ENCODE assay signal across 18 cellular contexts in the genomic region with DNA sequence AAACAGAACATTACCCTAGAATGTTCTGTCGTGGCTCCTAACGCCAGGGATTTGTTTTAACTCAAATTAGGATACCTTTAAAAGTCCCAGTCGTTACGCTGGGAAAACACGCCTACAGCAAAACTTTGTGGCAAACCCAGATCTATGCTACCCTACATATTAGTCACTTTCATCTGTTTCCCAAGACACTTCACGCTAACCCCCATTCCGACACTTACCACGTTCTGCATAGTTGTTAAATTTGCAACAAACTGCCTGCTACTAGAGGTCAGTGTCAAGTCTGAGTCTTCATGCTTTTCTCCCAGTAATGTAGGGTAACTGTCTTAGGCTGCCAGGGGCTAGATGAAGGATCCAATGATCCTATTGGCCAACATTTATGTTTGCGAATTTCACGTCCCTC.
DNase-seq lines count a peak whose midpoint lies in the region; ATAC-seq, FAIRE-seq and TF ChIP-seq lines count a peak whose summit lies in the region.
"Had no signal": no experiment of that assay in that cellular context is flagged by ENCODE, and none has a peak within 500 bp of the region (broad histone marks: within the 10 kb centered on the region; RNA-seq: fewer than 3 reads in every experiment).

No MANE protein-coding gene starts in this region.

- POLR2A ChIA-PET in HEK293 (lab: Yijun Ruan, JAX) = interaction anchor here (2.8 to 2.9 kb wide), 2 partner anchors 12 to 36 kb away, joined by 13 to 32 read pairs; no protein-coding TSS in a partner anchor

- H3K4me2 ChIP-seq in BLaER1 (peak overlapping the region; percentile 72), astrocyte (ENCODE audit: low read length) (no peak overlapping the region)

- H3K9me3 ChIP-seq in BLaER1 (peaks cover 3% of the 10 kb centered on the region), HEK293 (ENCODE audit: control insufficient read depth, insufficient read depth, low read depth, low read length) (no peaks in the 10 kb centered on the region), astrocyte (ENCODE audit: insufficient read depth, low read depth, low read length) (no peaks in the 10 kb centered on the region)

- H3K27ac ChIP-seq in BLaER1 = peak overlapping the region; percentile 51
- H3K27ac ChIP-seq in HEK293 (ENCODE audit: extremely low read depth, low read depth, low read length) = peak overlapping the region; percentile 70; the same call in 1 of the 2 replicates
- H3K27ac ChIP-seq in astrocyte (ENCODE audit: low read depth, low read length) = no peak overlapping the region
- H3K27ac ChIP-seq: 22Rv1 had no signal

- H3K4me1 ChIP-seq in BLaER1 = peaks cover 46% of the 10 kb centered on the region
- H3K4me1 ChIP-seq in HEK293 (ENCODE audit: control insufficient read depth, insufficient read depth, low read length) = peaks cover 9% of the 10 kb centered on the region
- H3K4me1 ChIP-seq in astrocyte (ENCODE audit: insufficient read depth, low read length) = peaks cover 12% of the 10 kb centered on the region

- H3K4me3 Mint-ChIP-seq in astrocyte (ENCODE audit: unreplicated experiment) = no peak overlapping the region
- H3K4me3 Mint-ChIP-seq in activated CD4-positive, alpha-beta T cell treated with anti-CD3 and anti-CD28 coated beads, Interleukin-2, amount 10 ng/mL, durations not matched to agents 24 days and 14 days = no peak overlapping the region
- H3K4me3 Mint-ChIP-seq: CD4-positive, alpha-beta T cell had no signal

- no peaks in the 10 kb centered on the region for H4K20me1 ChIP-seq in BLaER1
- no peaks in the 10 kb centered on the region for H4K20me1 ChIP-seq in astrocyte (ENCODE audit: insufficient read depth, low read length)

- H3K4me1 Mint-ChIP-seq in astrocyte (ENCODE audit: low read depth, unreplicated experiment) = peaks cover 6% of the 10 kb centered on the region
- no peaks in the 10 kb centered on the region for H3K4me1 Mint-ChIP-seq in activated CD4-positive, alpha-beta T cell treated with anti-CD3 and anti-CD28 coated beads, Interleukin-2, amount 10 ng/mL, durations not matched to agents 24 days and 14 days

- no peaks in the 10 kb centered on the region for H3K27me3 Mint-ChIP-seq in astrocyte (ENCODE audit: low read depth, unreplicated experiment)
- no peaks in the 10 kb centered on the region for H3K27me3 Mint-ChIP-seq in activated CD4-positive, alpha-beta T cell treated with anti-CD3 and anti-CD28 coated beads, Interleukin-2, amount 10 ng/mL, durations not matched to agents 24 days and 14 days
- H3K27me3 Mint-ChIP-seq: CD4-positive, alpha-beta T cell had no signal

- H3K9me3 Mint-ChIP-seq in astrocyte (ENCODE audit: unreplicated experiment) = peaks cover 5% of the 10 kb centered on the region
- no peaks in the 10 kb centered on the region for H3K9me3 Mint-ChIP-seq in activated CD4-positive, alpha-beta T cell treated with anti-CD3 and anti-CD28 coated beads, Interleukin-2, amount 10 ng/mL, durations not matched to agents 24 days and 14 days

- ATAC-seq in GM21423 (IDR thresholded peaks at IDR 0.05; ENCODE audit: unreplicated experiment) = no peak
- ATAC-seq in GM18511 (IDR thresholded peaks at IDR 0.05; ENCODE audit: unreplicated experiment) = no peak
- ATAC-seq: HepG2 had no signal

- no peaks in the 10 kb centered on the region for H3K79me2 ChIP-seq in astrocyte (ENCODE audit: insufficient read depth, low read length)

- no peak for FAIRE-seq in astrocyte (lab: Jason Lieb, UNC)
- FAIRE-seq: GM12892, GM19239, HepG2, HTR-8/SVneo had no signal

- H3K36me3 Mint-ChIP-seq in astrocyte (ENCODE audit: low read depth, unreplicated experiment) = no peaks in the 10 kb centered on the region
- no peaks in the 10 kb centered on the region for H3K36me3 Mint-ChIP-seq in activated CD4-positive, alpha-beta T cell treated with anti-CD3 and anti-CD28 coated beads, Interleukin-2, amount 10 ng/mL, durations not matched to agents 24 days and 14 days (ENCODE audit: low read depth)

- H3K4me3 ChIP-seq in BLaER1 (peak overlapping the region; percentile 34; the same call in 1 of the 2 replicates), HEK293 (ENCODE audit: low read depth, low read length) (no peak overlapping the region), astrocyte (ENCODE audit: insufficient read depth, low read depth, low read length) (no peak overlapping the region)

- H3K27me3 ChIP-seq in BLaER1 = no peaks in the 10 kb centered on the region
- peaks cover 3% of the 10 kb centered on the region for H3K27me3 ChIP-seq in astrocyte (ENCODE audit: insufficient read depth, low read length)

- H2AFZ ChIP-seq in astrocyte (ENCODE audit: low read depth, low read length) = no peak overlapping the region

- intact Hi-C loops in activated CD4-positive, alpha-beta T cell treated with anti-CD3 and anti-CD28 coated beads, Interleukin-2, amount 10 ng/mL, durations not matched to agents 24 days and 14 days (cut with micrococcal nuclease) = no loop called here

- H3K36me3 ChIP-seq in BLaER1 = no peaks in the 10 kb centered on the region
- no peaks in the 10 kb centered on the region for H3K36me3 ChIP-seq in HEK293 (ENCODE audit: control insufficient read depth in 2 of 2, insufficient read depth in 1 of 2, low read length in 2 of 2)
- H3K36me3 ChIP-seq in astrocyte (ENCODE audit: insufficient read depth, low read length) = no peaks in the 10 kb centered on the region

- no peak overlapping the region for H3K27ac Mint-ChIP-seq in astrocyte (ENCODE audit: unreplicated experiment)
- H3K27ac Mint-ChIP-seq in activated CD4-positive, alpha-beta T cell treated with anti-CD3 and anti-CD28 coated beads, Interleukin-2, amount 10 ng/mL, durations not matched to agents 24 days and 14 days = no peak overlapping the region
- H3K27ac Mint-ChIP-seq: CD4-positive, alpha-beta T cell had no signal

- no peak for TF ChIP-seq CTCF in HEK293 (tag by site-specific recombination; IDR thresholded peaks at IDR 0.05)
- TF ChIP-seq CTCF in astrocyte (IDR thresholded peaks at IDR 0.05; ENCODE audit: insufficient read depth, low read depth, low read length) = no peak

- CTCF ChIA-PET in HEK293 (lab: Yijun Ruan, JAX) = interaction anchor here (1.6 kb wide), 1 partner anchor 10 kb away, joined by 3 read pairs; no protein-coding TSS in a partner anchor

- DNase-seq in astrocyte (ENCODE audit: low read depth) = peak; percentile 30
- DNase-seq in iris pigment epithelial cell (ENCODE audit: low read depth) = peak; percentile 20
- no peak for DNase-seq in SW480 (ENCODE audit: low spot score)
- no peak for DNase-seq in activated CD4-positive, alpha-beta T cell treated with anti-CD3 and anti-CD28 coated beads, Interleukin-2, amount 10 ng/mL, durations not matched to agents 24 days and 14 days
- DNase-seq: AML-193; C1 segment of cervical spinal cord; CD4-positive, alpha-beta T cell; GDM1; HCEC 1CT had no signal

- peak overlapping the region; percentile 40; the same call in 1 of the 2 replicates for H3K9ac ChIP-seq in BLaER1
- no peak overlapping the region for H3K9ac ChIP-seq in astrocyte (ENCODE audit: low read length)

TF ChIP-seq in HEK293, 187 proteins besides CTCF, POLR2A, EP300 and RAD21:
- TF ChIP-seq, protein P1, sequence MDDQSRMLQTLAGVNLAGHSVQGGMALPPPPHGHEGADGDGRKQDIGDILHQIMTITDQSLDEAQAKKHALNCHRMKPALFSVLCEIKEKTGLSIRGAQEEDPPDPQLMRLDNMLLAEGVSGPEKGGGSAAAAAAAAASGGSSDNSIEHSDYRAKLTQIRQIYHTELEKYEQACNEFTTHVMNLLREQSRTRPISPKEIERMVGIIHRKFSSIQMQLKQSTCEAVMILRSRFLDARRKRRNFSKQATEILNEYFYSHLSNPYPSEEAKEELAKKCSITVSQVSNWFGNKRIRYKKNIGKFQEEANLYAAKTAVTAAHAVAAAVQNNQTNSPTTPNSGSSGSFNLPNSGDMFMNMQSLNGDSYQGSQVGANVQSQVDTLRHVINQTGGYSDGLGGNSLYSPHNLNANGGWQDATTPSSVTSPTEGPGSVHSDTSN (CRISPR knock-in tag; IDR thresholded peaks at IDR 0.05) = no peak
- TF ChIP-seq SETDB1 (IDR thresholded peaks at IDR 0.05; ENCODE audit: insufficient read length, low read length) = peak; percentile 58

Comparison
In these comparisons a context has a peak if more than half of its experiments do, and no peak if none do; other contexts are left out.
1. DNase-seq: peak in astrocyte (single experiment) and iris pigment epithelial cell (single experiment); none in SW480 (single experiment) and activated CD4-positive, alpha-beta T cell treated with anti-CD3 and anti-CD28 coated beads, Interleukin-2, amount 10 ng/mL, durations not matched to agents 24 days and 14 days (single experiment).